2 cellular contexts compared by ENCODE assay signal in the genomic region with DNA sequence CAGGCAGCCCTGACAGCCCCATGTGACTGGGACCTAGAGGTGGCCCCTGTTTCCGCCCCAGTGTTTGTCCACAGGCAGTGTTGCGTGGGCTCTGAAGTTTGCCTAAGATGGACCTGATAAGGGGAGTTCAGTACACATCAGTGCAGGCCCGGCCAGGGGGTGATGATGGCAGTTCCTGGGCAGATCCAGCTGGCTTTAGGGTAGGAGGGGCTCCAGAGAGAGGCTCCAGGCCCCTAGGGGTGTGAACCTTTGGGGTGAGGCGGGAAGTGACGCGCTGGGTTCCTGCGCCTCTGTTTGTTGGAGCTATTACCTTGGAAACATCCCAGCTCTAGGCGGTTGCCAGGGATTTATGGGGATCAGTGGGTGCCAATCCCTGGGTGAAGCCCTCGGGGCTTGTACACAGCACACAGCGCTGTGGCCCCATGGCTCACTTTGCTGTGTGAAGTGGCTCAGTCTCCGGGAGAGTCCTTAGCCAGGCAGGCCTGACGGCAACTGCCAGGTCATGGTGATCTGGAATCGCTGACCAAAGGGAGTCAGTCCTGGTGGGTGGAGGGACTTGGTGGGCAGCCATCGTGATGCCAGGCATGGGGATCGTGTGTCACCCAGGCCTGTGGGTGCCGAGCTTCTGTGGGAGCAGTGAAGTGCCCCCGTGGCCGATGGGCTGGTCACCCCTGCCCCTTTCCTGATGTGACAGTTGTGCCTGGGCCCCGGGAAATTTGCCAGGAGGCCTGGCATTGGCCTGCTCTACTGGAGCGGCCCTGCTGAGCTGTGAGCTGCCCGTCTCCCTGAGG.
TF ChIP-seq lines count a peak whose summit lies in the region.

No MANE protein-coding gene starts in this region.

TF ChIP-seq in K562, 482 proteins besides CTCF, POLR2A, EP300 and RAD21 (continued from another document and continues in another):
- TF ChIP-seq, protein P1, sequence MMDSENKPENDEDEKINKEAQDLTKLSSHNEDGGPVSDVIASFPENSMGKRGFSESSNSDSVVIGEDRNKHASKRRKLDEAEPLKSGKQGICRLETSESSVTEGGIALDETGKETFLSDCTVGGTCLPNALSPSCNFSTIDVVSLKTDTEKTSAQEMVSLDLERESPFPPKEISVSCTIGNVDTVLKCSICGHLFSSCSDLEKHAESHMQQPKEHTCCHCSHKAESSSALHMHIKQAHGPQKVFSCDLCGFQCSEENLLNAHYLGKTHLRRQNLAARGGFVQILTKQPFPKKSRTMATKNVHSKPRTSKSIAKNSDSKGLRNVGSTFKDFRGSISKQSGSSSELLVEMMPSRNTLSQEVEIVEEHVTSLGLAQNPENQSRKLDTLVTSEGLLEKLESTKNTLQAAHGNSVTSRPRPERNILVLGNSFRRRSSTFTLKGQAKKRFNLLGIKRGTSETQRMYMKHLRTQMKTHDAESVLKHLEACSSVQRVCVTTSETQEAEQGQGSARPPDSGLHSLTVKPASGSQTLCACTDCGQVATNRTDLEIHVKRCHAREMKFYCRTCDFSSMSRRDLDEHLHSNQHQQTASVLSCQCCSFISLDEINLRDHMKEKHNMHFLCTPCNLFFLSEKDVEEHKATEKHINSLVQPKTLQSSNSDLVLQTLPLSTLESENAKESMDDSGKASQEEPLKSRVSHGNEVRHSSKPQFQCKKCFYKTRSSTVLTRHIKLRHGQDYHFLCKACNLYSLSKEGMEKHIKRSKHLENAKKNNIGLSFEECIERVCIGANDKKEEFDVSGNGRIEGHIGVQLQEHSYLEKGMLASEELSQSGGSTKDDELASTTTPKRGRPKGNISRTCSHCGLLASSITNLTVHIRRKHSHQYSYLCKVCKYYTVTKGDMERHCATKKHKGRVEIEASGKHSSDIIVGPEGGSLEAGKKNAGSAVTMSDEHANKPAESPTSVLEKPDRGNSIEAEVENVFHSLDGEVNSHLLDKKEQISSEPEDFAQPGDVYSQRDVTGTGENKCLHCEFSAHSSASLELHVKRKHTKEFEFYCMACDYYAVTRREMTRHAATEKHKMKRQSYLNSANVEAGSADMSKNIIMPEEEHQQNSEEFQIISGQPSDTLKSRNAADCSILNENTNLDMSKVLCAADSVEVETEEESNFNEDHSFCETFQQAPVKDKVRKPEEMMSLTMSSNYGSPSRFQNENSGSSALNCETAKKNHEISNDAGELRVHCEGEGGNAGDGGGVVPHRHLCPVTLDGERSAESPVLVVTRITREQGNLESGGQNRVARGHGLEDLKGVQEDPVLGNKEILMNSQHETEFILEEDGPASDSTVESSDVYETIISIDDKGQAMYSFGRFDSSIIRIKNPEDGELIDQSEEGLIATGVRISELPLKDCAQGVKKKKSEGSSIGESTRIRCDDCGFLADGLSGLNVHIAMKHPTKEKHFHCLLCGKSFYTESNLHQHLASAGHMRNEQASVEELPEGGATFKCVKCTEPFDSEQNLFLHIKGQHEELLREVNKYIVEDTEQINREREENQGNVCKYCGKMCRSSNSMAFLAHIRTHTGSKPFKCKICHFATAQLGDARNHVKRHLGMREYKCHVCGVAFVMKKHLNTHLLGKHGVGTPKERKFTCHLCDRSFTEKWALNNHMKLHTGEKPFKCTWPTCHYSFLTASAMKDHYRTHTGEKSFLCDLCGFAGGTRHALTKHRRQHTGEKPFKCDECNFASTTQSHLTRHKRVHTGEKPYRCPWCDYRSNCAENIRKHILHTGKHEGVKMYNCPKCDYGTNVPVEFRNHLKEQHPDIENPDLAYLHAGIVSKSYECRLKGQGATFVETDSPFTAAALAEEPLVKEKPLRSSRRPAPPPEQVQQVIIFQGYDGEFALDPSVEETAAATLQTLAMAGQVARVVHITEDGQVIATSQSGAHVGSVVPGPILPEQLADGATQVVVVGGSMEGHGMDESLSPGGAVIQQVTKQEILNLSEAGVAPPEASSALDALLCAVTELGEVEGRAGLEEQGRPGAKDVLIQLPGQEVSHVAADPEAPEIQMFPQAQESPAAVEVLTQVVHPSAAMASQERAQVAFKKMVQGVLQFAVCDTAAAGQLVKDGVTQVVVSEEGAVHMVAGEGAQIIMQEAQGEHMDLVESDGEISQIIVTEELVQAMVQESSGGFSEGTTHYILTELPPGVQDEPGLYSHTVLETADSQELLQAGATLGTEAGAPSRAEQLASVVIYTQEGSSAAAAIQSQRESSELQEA (IDR thresholded peaks at IDR 0.05; ENCODE audit: low read depth) = no peak
- TF ChIP-seq SAFB (IDR thresholded peaks at IDR 0.05; ENCODE audit: borderline replicate concordance, low read depth, low read length) (no peak), HDAC2 (IDR thresholded peaks at IDR 0.05) (no peak)

TF ChIP-seq in HepG2, 621 proteins besides CTCF, POLR2A, EP300 and RAD21 (continued from another document and continues in another):
- TF ChIP-seq, protein P2, sequence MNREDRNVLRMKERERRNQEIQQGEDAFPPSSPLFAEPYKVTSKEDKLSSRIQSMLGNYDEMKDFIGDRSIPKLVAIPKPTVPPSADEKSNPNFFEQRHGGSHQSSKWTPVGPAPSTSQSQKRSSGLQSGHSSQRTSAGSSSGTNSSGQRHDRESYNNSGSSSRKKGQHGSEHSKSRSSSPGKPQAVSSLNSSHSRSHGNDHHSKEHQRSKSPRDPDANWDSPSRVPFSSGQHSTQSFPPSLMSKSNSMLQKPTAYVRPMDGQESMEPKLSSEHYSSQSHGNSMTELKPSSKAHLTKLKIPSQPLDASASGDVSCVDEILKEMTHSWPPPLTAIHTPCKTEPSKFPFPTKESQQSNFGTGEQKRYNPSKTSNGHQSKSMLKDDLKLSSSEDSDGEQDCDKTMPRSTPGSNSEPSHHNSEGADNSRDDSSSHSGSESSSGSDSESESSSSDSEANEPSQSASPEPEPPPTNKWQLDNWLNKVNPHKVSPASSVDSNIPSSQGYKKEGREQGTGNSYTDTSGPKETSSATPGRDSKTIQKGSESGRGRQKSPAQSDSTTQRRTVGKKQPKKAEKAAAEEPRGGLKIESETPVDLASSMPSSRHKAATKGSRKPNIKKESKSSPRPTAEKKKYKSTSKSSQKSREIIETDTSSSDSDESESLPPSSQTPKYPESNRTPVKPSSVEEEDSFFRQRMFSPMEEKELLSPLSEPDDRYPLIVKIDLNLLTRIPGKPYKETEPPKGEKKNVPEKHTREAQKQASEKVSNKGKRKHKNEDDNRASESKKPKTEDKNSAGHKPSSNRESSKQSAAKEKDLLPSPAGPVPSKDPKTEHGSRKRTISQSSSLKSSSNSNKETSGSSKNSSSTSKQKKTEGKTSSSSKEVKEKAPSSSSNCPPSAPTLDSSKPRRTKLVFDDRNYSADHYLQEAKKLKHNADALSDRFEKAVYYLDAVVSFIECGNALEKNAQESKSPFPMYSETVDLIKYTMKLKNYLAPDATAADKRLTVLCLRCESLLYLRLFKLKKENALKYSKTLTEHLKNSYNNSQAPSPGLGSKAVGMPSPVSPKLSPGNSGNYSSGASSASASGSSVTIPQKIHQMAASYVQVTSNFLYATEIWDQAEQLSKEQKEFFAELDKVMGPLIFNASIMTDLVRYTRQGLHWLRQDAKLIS (CRISPR knock-in tag; IDR thresholded peaks at IDR 0.05) = no peak
- TF ChIP-seq, protein P3, sequence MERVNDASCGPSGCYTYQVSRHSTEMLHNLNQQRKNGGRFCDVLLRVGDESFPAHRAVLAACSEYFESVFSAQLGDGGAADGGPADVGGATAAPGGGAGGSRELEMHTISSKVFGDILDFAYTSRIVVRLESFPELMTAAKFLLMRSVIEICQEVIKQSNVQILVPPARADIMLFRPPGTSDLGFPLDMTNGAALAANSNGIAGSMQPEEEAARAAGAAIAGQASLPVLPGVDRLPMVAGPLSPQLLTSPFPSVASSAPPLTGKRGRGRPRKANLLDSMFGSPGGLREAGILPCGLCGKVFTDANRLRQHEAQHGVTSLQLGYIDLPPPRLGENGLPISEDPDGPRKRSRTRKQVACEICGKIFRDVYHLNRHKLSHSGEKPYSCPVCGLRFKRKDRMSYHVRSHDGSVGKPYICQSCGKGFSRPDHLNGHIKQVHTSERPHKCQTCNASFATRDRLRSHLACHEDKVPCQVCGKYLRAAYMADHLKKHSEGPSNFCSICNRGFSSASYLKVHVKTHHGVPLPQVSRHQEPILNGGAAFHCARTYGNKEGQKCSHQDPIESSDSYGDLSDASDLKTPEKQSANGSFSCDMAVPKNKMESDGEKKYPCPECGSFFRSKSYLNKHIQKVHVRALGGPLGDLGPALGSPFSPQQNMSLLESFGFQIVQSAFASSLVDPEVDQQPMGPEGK (CRISPR knock-in tag; IDR thresholded peaks at IDR 0.05) = peak; percentile 98
- TF ChIP-seq, protein P4, sequence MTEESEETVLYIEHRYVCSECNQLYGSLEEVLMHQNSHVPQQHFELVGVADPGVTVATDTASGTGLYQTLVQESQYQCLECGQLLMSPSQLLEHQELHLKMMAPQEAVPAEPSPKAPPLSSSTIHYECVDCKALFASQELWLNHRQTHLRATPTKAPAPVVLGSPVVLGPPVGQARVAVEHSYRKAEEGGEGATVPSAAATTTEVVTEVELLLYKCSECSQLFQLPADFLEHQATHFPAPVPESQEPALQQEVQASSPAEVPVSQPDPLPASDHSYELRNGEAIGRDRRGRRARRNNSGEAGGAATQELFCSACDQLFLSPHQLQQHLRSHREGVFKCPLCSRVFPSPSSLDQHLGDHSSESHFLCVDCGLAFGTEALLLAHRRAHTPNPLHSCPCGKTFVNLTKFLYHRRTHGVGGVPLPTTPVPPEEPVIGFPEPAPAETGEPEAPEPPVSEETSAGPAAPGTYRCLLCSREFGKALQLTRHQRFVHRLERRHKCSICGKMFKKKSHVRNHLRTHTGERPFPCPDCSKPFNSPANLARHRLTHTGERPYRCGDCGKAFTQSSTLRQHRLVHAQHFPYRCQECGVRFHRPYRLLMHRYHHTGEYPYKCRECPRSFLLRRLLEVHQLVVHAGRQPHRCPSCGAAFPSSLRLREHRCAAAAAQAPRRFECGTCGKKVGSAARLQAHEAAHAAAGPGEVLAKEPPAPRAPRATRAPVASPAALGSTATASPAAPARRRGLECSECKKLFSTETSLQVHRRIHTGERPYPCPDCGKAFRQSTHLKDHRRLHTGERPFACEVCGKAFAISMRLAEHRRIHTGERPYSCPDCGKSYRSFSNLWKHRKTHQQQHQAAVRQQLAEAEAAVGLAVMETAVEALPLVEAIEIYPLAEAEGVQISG (CRISPR knock-in tag; IDR thresholded peaks at IDR 0.05) = peak; percentile 93
- TF ChIP-seq, protein P5, sequence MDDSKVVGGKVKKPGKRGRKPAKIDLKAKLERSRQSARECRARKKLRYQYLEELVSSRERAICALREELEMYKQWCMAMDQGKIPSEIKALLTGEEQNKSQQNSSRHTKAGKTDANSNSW (CRISPR knock-in tag; IDR thresholded peaks at IDR 0.05; ENCODE audit: borderline replicate concordance) = no peak
- TF ChIP-seq RBM22 (optimal IDR thresholded peaks at IDR 0.05; ENCODE audit: low read length) = no peak
- no peak for TF ChIP-seq SCMH1 (CRISPR knock-in tag; IDR thresholded peaks at IDR 0.05; ENCODE audit: borderline replicate concordance)
- peak; percentile 88 for TF ChIP-seq CCAR2 (optimal IDR thresholded peaks at IDR 0.05; ENCODE audit: low read depth, low read length)
- TF ChIP-seq, protein P6, sequence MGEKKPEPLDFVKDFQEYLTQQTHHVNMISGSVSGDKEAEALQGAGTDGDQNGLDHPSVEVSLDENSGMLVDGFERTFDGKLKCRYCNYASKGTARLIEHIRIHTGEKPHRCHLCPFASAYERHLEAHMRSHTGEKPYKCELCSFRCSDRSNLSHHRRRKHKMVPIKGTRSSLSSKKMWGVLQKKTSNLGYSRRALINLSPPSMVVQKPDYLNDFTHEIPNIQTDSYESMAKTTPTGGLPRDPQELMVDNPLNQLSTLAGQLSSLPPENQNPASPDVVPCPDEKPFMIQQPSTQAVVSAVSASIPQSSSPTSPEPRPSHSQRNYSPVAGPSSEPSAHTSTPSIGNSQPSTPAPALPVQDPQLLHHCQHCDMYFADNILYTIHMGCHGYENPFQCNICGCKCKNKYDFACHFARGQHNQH (CRISPR knock-in tag; IDR thresholded peaks at IDR 0.05) = peak; percentile 96
- TF ChIP-seq ZNF652 (CRISPR knock-in tag; IDR thresholded peaks at IDR 0.05; ENCODE audit: borderline replicate concordance, low read depth) = peak; percentile 92
- peak; percentile 70 for TF ChIP-seq IKZF4 (CRISPR knock-in tag; IDR thresholded peaks at IDR 0.05; ENCODE audit: borderline replicate concordance, low read depth, not compliant biosample characterization)
- TF ChIP-seq RBM39 (IDR thresholded peaks at IDR 0.05; ENCODE audit: low read depth, low read length, poor library complexity, severe bottlenecking) = no peak
- peak; percentile 88 for TF ChIP-seq AGO2 (optimal IDR thresholded peaks at IDR 0.05; ENCODE audit: low read depth, low read length)
- peak; percentile 69; the same call in 1 of the 2 replicates for TF ChIP-seq SIX1 (CRISPR knock-in tag; IDR thresholded peaks at IDR 0.05; ENCODE audit: borderline replicate concordance)
- peak; percentile 92 for TF ChIP-seq ZNF619 (CRISPR knock-in tag; IDR thresholded peaks at IDR 0.05)
- TF ChIP-seq THAP11 (CRISPR knock-in tag; IDR thresholded peaks at IDR 0.05) = peak; percentile 90
- TF ChIP-seq ZIK1 (CRISPR knock-in tag; IDR thresholded peaks at IDR 0.05; ENCODE audit: borderline replicate concordance, low read depth) = peak; percentile 92; the same call in 1 of the 2 replicates
- no peak for TF ChIP-seq ZNF530 (CRISPR knock-in tag; IDR thresholded peaks at IDR 0.05; ENCODE audit: low read depth)
- no peak; the same call in 1 of the 2 replicates for TF ChIP-seq IRX3 (CRISPR knock-in tag; IDR thresholded peaks at IDR 0.05; ENCODE audit: borderline replicate concordance, low read depth)
- no peak; the same call in none of the 2 replicates for TF ChIP-seq BRD4 (CRISPR knock-in tag; IDR thresholded peaks at IDR 0.05)
- TF ChIP-seq RNF2 (conservative IDR thresholded peaks at IDR 0.05; ENCODE audit: low read depth) = no peak
- TF ChIP-seq ISL2 (CRISPR knock-in tag; IDR thresholded peaks at IDR 0.05) = peak; percentile 88
- peak; percentile 65 for TF ChIP-seq SRSF1 (optimal IDR thresholded peaks at IDR 0.05; ENCODE audit: low read depth, low read length)
- no peak; the same call in 1 of the 2 replicates for TF ChIP-seq SPEN (CRISPR knock-in tag; IDR thresholded peaks at IDR 0.05; ENCODE audit: low read depth)
- no peak for TF ChIP-seq SIN3B (IDR thresholded peaks at IDR 0.05; ENCODE audit: low read length)
- TF ChIP-seq MTA3 (CRISPR knock-in tag; IDR thresholded peaks at IDR 0.05) = no peak
- TF ChIP-seq, protein P7, sequence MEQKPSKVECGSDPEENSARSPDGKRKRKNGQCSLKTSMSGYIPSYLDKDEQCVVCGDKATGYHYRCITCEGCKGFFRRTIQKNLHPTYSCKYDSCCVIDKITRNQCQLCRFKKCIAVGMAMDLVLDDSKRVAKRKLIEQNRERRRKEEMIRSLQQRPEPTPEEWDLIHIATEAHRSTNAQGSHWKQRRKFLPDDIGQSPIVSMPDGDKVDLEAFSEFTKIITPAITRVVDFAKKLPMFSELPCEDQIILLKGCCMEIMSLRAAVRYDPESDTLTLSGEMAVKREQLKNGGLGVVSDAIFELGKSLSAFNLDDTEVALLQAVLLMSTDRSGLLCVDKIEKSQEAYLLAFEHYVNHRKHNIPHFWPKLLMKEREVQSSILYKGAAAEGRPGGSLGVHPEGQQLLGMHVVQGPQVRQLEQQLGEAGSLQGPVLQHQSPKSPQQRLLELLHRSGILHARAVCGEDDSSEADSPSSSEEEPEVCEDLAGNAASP (CRISPR knock-in tag; IDR thresholded peaks at IDR 0.05; ENCODE audit: borderline replicate concordance) = peak; percentile 96
- peak; percentile 91; the same call in 1 of the 2 replicates for TF ChIP-seq YEATS4 (CRISPR knock-in tag; IDR thresholded peaks at IDR 0.05; ENCODE audit: borderline replicate concordance)
- peak; percentile 27 for TF ChIP-seq ZNF883 (CRISPR knock-in tag; IDR thresholded peaks at IDR 0.05; ENCODE audit: not compliant biosample characterization)
- TF ChIP-seq, protein P8, sequence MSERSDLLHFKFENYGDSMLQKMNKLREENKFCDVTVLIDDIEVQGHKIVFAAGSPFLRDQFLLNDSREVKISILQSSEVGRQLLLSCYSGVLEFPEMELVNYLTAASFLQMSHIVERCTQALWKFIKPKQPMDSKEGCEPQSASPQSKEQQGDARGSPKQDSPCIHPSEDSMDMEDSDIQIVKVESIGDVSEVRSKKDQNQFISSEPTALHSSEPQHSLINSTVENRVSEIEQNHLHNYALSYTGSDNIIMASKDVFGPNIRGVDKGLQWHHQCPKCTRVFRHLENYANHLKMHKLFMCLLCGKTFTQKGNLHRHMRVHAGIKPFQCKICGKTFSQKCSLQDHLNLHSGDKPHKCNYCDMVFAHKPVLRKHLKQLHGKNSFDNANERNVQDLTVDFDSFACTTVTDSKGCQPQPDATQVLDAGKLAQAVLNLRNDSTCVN (CRISPR knock-in tag; IDR thresholded peaks at IDR 0.05; ENCODE audit: borderline replicate concordance) = peak; percentile 84
